In the genomic region with DNA sequence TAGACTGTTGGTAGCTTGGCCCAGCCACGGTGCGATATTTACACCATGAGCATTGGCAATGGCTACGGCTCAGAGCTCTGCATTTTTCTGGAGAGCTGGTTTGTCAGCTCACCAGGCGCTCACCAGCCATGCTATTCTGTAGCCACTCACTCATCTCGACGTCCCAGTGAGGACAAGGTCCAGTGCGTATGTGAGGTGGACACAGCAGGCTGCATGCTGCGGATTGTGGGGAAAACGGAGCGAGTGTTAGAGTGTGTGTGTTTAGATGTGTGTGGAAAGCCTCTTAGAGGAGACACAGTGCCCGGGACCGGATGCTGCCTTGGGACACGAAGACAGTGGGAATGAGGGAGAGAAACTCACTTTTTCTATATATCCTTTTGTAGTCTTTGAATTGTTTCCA, we compare ENCODE assay signal across 7 cellular contexts.
DNase-seq lines count a peak whose midpoint lies in the region; ATAC-seq, FAIRE-seq and TF ChIP-seq lines count a peak whose summit lies in the region.
"Not testable (repeated sequence)": the region's sequence is repeated elsewhere in the genome, so short reads cannot be mapped to it uniquely, and the experiment has no call there.

No MANE protein-coding gene starts in this region.

- peak; percentile 8 for FAIRE-seq in HepG2 (lab: Jason Lieb, UNC)

- not testable (repeated sequence) for H3K4me3 Mint-ChIP-seq in H9; chondrocyte (ENCODE audit: unreplicated experiment); neural progenitor cell
- peak overlapping the region; percentile 36 for H3K4me3 Mint-ChIP-seq in T-helper 17 cell

- CTCF ChIA-PET in HepG2 (lab: Yijun Ruan, JAX; ENCODE audit: low intra/inter-chr PET ratio, low total read pairs), result not testable (repeated sequence)

- H2AK5ac ChIP-seq in H9 (ENCODE audit: insufficient read length, low read length), result not testable (repeated sequence)

- not testable (repeated sequence) for H2BK5ac ChIP-seq in H9 (ENCODE audit: insufficient read length, low read length)

- not testable (repeated sequence) for H3K9me3 Mint-ChIP-seq in H9; chondrocyte (ENCODE audit: low read depth); neural progenitor cell

- H4K5ac ChIP-seq in H9 (ENCODE audit: insufficient read length, low read depth, low read length), result not testable (repeated sequence)

- H2BK120ac ChIP-seq in H9 (ENCODE audit: low read depth, low read length, poor library complexity, severe bottlenecking), result not testable (repeated sequence)

- not testable (repeated sequence) for H3K56ac ChIP-seq in H9 (ENCODE audit: insufficient read length, low read depth, low read length)

- not testable (repeated sequence) for TF ChIP-seq POLR2A in HepG2 (IDR thresholded peaks at IDR 0.05; ENCODE audit: insufficient read depth in 1 of 2, low read depth in 2 of 2, low read length in 2 of 2)

- H3K4me1 ChIP-seq in H9 (ENCODE audit: insufficient read depth, low read length); lower lobe of right lung; neural progenitor cell: not testable (repeated sequence)
- peaks cover 14% of the 10 kb centered on the region for H3K4me1 ChIP-seq in HepG2 (ENCODE audit: insufficient read depth, low read length)

- not testable (repeated sequence) for H2BK20ac ChIP-seq in H9 (ENCODE audit: low read depth, low read length, poor library complexity, severe bottlenecking)

- not testable (repeated sequence) for BruUV-seq in HepG2 (replicated peaks; lab: Mats Ljungman, UMichigan)

- not testable (repeated sequence) for H3K23me2 ChIP-seq in H9 (ENCODE audit: insufficient read length, low read depth, low read length, poor library complexity, severe bottlenecking)

- not testable (repeated sequence) for H3K79me2 ChIP-seq in H9 (ENCODE audit: insufficient read depth, low read length); HepG2 (ENCODE audit: insufficient read depth, low read length); neural progenitor cell (ENCODE audit: low read depth)

- not testable (repeated sequence) for H2BK12ac ChIP-seq in H9 (ENCODE audit: insufficient read length, low read depth, low read length)

- not testable (repeated sequence) for H3T11ph ChIP-seq in H9 (ENCODE audit: low read length)

- not testable (repeated sequence) for H3K18ac ChIP-seq in H9 (ENCODE audit: insufficient read length, low read depth, low read length)

- WGBS in H9 (ENCODE audit: extremely low coverage, insufficient read length, low lambda C conversion rate), result no CpG with 5 or more reads among the region's 13 CpGs
- whole genome bisulfite sequencing in HepG2 (ENCODE audit: low lambda C conversion rate), result 21% methylated on average over 13 of the region's 13 CpGs

- H2BK15ac ChIP-seq in H9 (ENCODE audit: low read depth, low read length), result not testable (repeated sequence)

- H3K4me1 Mint-ChIP-seq in H9, result peaks cover 0 to 18% of the 10 kb centered on the region in 2 experiments; a peak in 3 of 4 replicates
- not testable (repeated sequence) for H3K4me1 Mint-ChIP-seq in T-helper 17 cell; chondrocyte (ENCODE audit: low read depth)
- H3K4me1 Mint-ChIP-seq in neural progenitor cell, result peaks cover 28% of the 10 kb centered on the region

- not testable (repeated sequence) for H3K9me3 ChIP-seq in H9 (ENCODE audit: control insufficient read depth, low read depth, low read length); T-helper 17 cell (ENCODE audit: control insufficient read depth, low read length, poor library complexity, severe bottlenecking); HepG2 (ENCODE audit: low read length); lower lobe of right lung; neural progenitor cell (ENCODE audit: low read depth)

- not testable (repeated sequence) for H3K27ac ChIP-seq in H9 (ENCODE audit: insufficient read length, low read depth, low read length); HepG2 (ENCODE audit: extremely low read length, insufficient read depth, low read length); lower lobe of right lung; neural progenitor cell

- not testable (repeated sequence) for H3K79me1 ChIP-seq in H9 (ENCODE audit: insufficient read depth, low read depth, low read length, poor library complexity, severe bottlenecking)

- not testable (repeated sequence) for DNase-seq in H9; T-helper 17 cell; HepG2 (ENCODE audit: low spot score); neural progenitor cell (ENCODE audit: low spot score)
- DNase-seq in chondrocyte (ENCODE audit: low spot score) (peak; percentile 41), left ventricle myocardium superior (peak; percentile 13), lower lobe of right lung (peak; percentile 21)

- not testable (repeated sequence) for H3K27me3 Mint-ChIP-seq in H9 (ENCODE audit: low read depth)
- H3K27me3 Mint-ChIP-seq in T-helper 17 cell, result peaks cover 12% of the 10 kb centered on the region
- H3K27me3 Mint-ChIP-seq in chondrocyte (ENCODE audit: low read depth), result peaks cover 27% of the 10 kb centered on the region
- peaks cover 13% of the 10 kb centered on the region for H3K27me3 Mint-ChIP-seq in neural progenitor cell (ENCODE audit: insufficient read depth, low read depth)

- H3K27me3 ChIP-seq in H9 (ENCODE audit: insufficient read depth, low read length); lower lobe of right lung (ENCODE audit: low read depth); neural progenitor cell: not testable (repeated sequence)
- peaks cover 10 to 67% of the 10 kb centered on the region in 2 experiments; a peak in 4 of 5 replicates for H3K27me3 ChIP-seq in HepG2 (ENCODE audit: control insufficient read depth in 1 of 2, insufficient read depth in 2 of 2, low read length in 2 of 2)

- TF ChIP-seq RAD21 in HepG2 (CRISPR knock-in tag; IDR thresholded peaks at IDR 0.05), result not testable (repeated sequence)

- not testable (repeated sequence) for H3K4me3 ChIP-seq in HepG2 (replicated peaks in 1 of 3; ENCODE audit: insufficient read depth in 1 of 3, low read depth in 2 of 3, low read length in 3 of 3); lower lobe of right lung; neural progenitor cell

- H3K36me3 ChIP-seq in HepG2 (replicated peaks in 1 of 2; ENCODE audit: control insufficient read depth in 1 of 2, insufficient read depth in 2 of 2, low read length in 2 of 2); lower lobe of right lung; neural progenitor cell: not testable (repeated sequence)

- H3K9ac ChIP-seq in H9 (ENCODE audit: extremely low read depth, insufficient read length, low read length); HepG2 (ENCODE audit: insufficient read depth, low read depth, low read length); neural progenitor cell: not testable (repeated sequence)

- H3K4me2 ChIP-seq in H9 (ENCODE audit: insufficient read depth, insufficient read length, low read length); HepG2 (ENCODE audit: low read depth, low read length); neural progenitor cell: not testable (repeated sequence)

- H3K27ac Mint-ChIP-seq in H9 (peak overlapping the region in 2 of 3 experiments; percentile 51 to 81; a peak in 2 of 7 replicates), neural progenitor cell (peak overlapping the region; percentile 44)
- H3K27ac Mint-ChIP-seq in T-helper 17 cell; chondrocyte (ENCODE audit: unreplicated experiment): not testable (repeated sequence)

- TF ChIP-seq EP300 in HepG2 (IDR thresholded peaks at IDR 0.05; ENCODE audit: low read depth in 2 of 2, low read length in 2 of 2); HepG2 (CRISPR knock-in tag; IDR thresholded peaks at IDR 0.05; ENCODE audit: borderline replicate concordance): not testable (repeated sequence)

- not testable (repeated sequence) for H3K14ac ChIP-seq in H9 (ENCODE audit: insufficient read depth, low read length)

- POLR2A ChIA-PET in HepG2 (lab: Yijun Ruan, JAX), result not testable (repeated sequence)

- H3K23ac ChIP-seq in H9 (ENCODE audit: insufficient read length, low read depth, low read length), result not testable (repeated sequence)

- H4K91ac ChIP-seq in H9 (ENCODE audit: insufficient read length, low read depth, low read length), result not testable (repeated sequence)

- ATAC-seq in T-helper 17 cell, left ventricle myocardium superior, lower lobe of right lung: not testable (repeated sequence)
- ATAC-seq in HepG2, result peak; percentile 61; the same call in 2 of the 3 replicates

- not testable (repeated sequence) for H3F3A ChIP-seq in neural progenitor cell (ENCODE audit: low read depth)

- TF ChIP-seq CTCF in H9 (conservative IDR thresholded peaks at IDR 0.05); chondrocyte (IDR thresholded peaks at IDR 0.05); HepG2 (CRISPR knock-in tag; IDR thresholded peaks at IDR 0.05); lower lobe of right lung (IDR thresholded peaks at IDR 0.05); neural progenitor cell (IDR thresholded peaks at IDR 0.05): not testable (repeated sequence)

- in situ Hi-C loops in HepG2 (cut with HindIII; ENCODE audit: extremely low pct_ligation_motif_present, low pct_unique_long_range_greater_than_20kb), result not testable (repeated sequence)

- H4K20me1 ChIP-seq in H9 (ENCODE audit: control insufficient read depth, insufficient read depth, insufficient read length); HepG2 (ENCODE audit: insufficient read depth, low read length); neural progenitor cell (ENCODE audit: low read depth): not testable (repeated sequence)

- H2AFZ ChIP-seq in H9 (ENCODE audit: low read length); HepG2 (ENCODE audit: low read length); neural progenitor cell (replicated peaks): not testable (repeated sequence)

- H3K36me3 Mint-ChIP-seq in H9 (ENCODE audit: insufficient read depth in 1 of 3, low read depth in 3 of 3); T-helper 17 cell (ENCODE audit: low read depth); chondrocyte (ENCODE audit: low read depth); neural progenitor cell: not testable (repeated sequence)

- H4K8ac ChIP-seq in H9 (replicated peaks; ENCODE audit: insufficient read length, low read depth, low read length), result not testable (repeated sequence)

- intact Hi-C loops in left ventricle myocardium superior (cut with micrococcal nuclease); HepG2 (cut with micrococcal nuclease; ENCODE audit: unreplicated experiment); lower lobe of right lung (cut with DNase I): not testable (repeated sequence)

- not testable (repeated sequence) for H3K4ac ChIP-seq in H9 (ENCODE audit: low read depth, low read length)
